ENCODE assay signal across 6 cellular contexts in genomic region chr19:54221947-54222346, GRCh38. TPM values are rescaled to one million over a fixed set of nuclear protein-coding genes. Genes with fewer than 3 reads are reported as not detected.
"Had no signal": no experiment of that assay in that cellular context is flagged by ENCODE, and none has a peak within 500 bp of the region (broad histone marks: within the 10 kb centered on the region; RNA-seq: fewer than 3 reads in every experiment).

No MANE protein-coding gene starts in this region.

RNA-seq across cellular contexts. Expression of gene LILRB3, which starts 0.9 kb away (rescaled TPM):
- total RNA-seq: hepatocyte, mammary epithelial cell, myocyte, osteoblast, smooth muscle cell had no signal

RNA-seq across cellular contexts. Expression of gene LILRA6, which starts 20.6 kb away (rescaled TPM):
- total RNA-seq: hepatocyte, kidney epithelial cell, mammary epithelial cell, myocyte, osteoblast, smooth muscle cell had no signal
